38 cellular contexts compared by ENCODE assay signal in the genomic region with DNA sequence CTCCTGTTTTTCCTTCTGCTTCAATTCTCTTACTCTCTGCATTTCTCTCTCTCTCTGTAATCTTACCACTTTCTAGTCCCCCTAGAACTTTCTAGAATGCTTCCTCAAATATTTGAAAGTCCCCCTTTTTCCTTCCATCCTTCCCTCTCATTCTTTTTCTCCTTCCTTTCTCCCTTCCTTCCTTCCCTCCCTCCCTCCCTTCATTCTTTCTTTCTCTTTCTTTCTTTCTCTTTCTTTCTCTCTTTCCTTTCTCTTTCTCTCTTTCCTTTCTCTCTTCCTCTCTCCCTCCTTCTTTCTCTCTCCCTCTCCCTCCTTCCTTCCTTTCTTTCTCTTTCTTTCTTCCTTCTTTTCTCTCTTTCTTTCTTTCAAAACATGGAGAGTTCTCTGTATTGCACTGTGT.
"Had no signal": no experiment of that assay in that cellular context is flagged by ENCODE, and none has a peak within 500 bp of the region (broad histone marks: within the 10 kb centered on the region; RNA-seq: fewer than 3 reads in every experiment).

No MANE protein-coding gene starts in this region.

- H3K27ac Mint-ChIP-seq: activated naive CD4-positive, alpha-beta T cell treated with anti-CD3 and anti-CD28 coated beads for 36 hours; activated naive CD4-positive, alpha-beta T cell treated with anti-CD3 and anti-CD28 coated beads, Interleukin-2, amount 10 ng/mL, durations not matched to agents 7 days and 5 days; activated naive CD4-positive, alpha-beta T cell treated with anti-CD3 and anti-CD28 coated beads, Interleukin-2, amount 50 U/mL, for 24 hours; activated naive CD4-positive, alpha-beta T cell treated with anti-CD3 and anti-CD28 coated beads, Interleukin-2, amount 50 U/mL, for 72 hours; activated naive CD8-positive, alpha-beta T cell; activated naive CD8-positive, alpha-beta T cell treated with anti-CD3 and anti-CD28 coated beads for 36 hours; activated naive CD8-positive, alpha-beta T cell treated with anti-CD3 and anti-CD28 coated beads, Interleukin-2, amount 10 ng/mL, durations not matched to agents 7 days and 5 days; activated naive CD8-positive, alpha-beta T cell treated with anti-CD3 and anti-CD28 coated beads, Interleukin-2, amount 50 U/mL, for 24 hours; activated T-cell treated with anti-CD3 and anti-CD28 coated beads, Interleukin-2, amount 50 U/mL, for 24 hours; activated T-cell treated with anti-CD3 and anti-CD28 coated beads, Interleukin-2, amount 50 U/mL, for 72 hours; activated T-helper 1 cell treated with anti-CD3 and anti-CD28 coated beads, Interleukin-12 subunit alpha, Interleukin-12 subunit beta, Interleukin-2, Interleukin-4 antibody, amounts not matched to agents 30 ng/mL and 10 ng/mL and 1 ng/mL, durations not matched to agents 14 hours and 24 hours and 36 hours; activated T-helper 17 cell treated with anti-CD3 and anti-CD28 coated beads, Interleukin-2, amount 50 U/mL, for 72 hours; brain had no signal

- ATAC-seq: activated naive CD4-positive, alpha-beta T cell treated with anti-CD3 and anti-CD28 coated beads, Interleukin-2, amount 50 U/mL, for 72 hours; activated naive CD8-positive, alpha-beta T cell treated with anti-CD3 and anti-CD28 coated beads, Interleukin-2, amount 50 U/mL, for 24 hours; activated T-cell treated with anti-CD3 and anti-CD28 coated beads, Interleukin-2, amount 50 U/mL, for 4 hours; activated T-cell treated with anti-CD3 and anti-CD28 coated beads, Interleukin-2, amount 50 U/mL, for 72 hours; activated T-helper 17 cell treated with anti-CD3 and anti-CD28 coated beads, Interleukin-2, amount 50 U/mL, for 72 hours; body of pancreas had no signal

- H3K36me3 ChIP-seq: adrenal gland, ascending aorta, brain microvascular endothelial cell, breast epithelium, cardiac muscle cell had no signal

- H3K4me1 ChIP-seq: adrenal gland, ascending aorta, body of pancreas, breast epithelium had no signal

- H3K36me3 Mint-ChIP-seq: activated naive CD4-positive, alpha-beta T cell treated with anti-CD3 and anti-CD28 coated beads, Interleukin-2, amount 10 ng/mL, durations not matched to agents 7 days and 5 days; activated naive CD4-positive, alpha-beta T cell treated with anti-CD3 and anti-CD28 coated beads, Interleukin-2, amount 50 U/mL, for 24 hours; activated naive CD4-positive, alpha-beta T cell treated with anti-CD3 and anti-CD28 coated beads, Interleukin-2, amount 50 U/mL, for 72 hours; activated naive CD8-positive, alpha-beta T cell; activated naive CD8-positive, alpha-beta T cell treated with anti-CD3 and anti-CD28 coated beads for 36 hours; activated naive CD8-positive, alpha-beta T cell treated with anti-CD3 and anti-CD28 coated beads, Interleukin-2, amount 10 ng/mL, durations not matched to agents 7 days and 5 days; brain had no signal

- H3K27ac ChIP-seq: adrenal gland, ascending aorta, body of pancreas, brain microvascular endothelial cell, cardiac muscle cell had no signal

- H3K4me3 ChIP-seq: adrenal gland, ascending aorta, body of pancreas, breast epithelium, cardiac muscle cell had no signal

- H3K27me3 Mint-ChIP-seq: activated naive CD4-positive, alpha-beta T cell treated with anti-CD3 and anti-CD28 coated beads, Interleukin-2, amount 10 ng/mL, durations not matched to agents 7 days and 5 days; activated naive CD4-positive, alpha-beta T cell treated with anti-CD3 and anti-CD28 coated beads, Interleukin-2, amount 50 U/mL, for 24 hours; activated naive CD8-positive, alpha-beta T cell treated with anti-CD3 and anti-CD28 coated beads, Interleukin-2, amount 50 U/mL, for 24 hours; activated T-cell treated with anti-CD3 and anti-CD28 coated beads, Interleukin-2, amount 50 U/mL, for 24 hours; activated T-helper 17 cell treated with anti-CD3 and anti-CD28 coated beads, Interleukin-2, amount 50 U/mL, for 72 hours had no signal

- H3K27me3 ChIP-seq: adrenal gland, ascending aorta, body of pancreas, brain microvascular endothelial cell, breast epithelium, cardiac muscle cell had no signal

- H3K9me3 ChIP-seq: adrenal gland, ascending aorta, body of pancreas, breast epithelium had no signal

- FAIRE-seq: astrocyte, bronchial epithelial cell had no signal

- DNase-seq: activated effector memory CD4-positive, alpha-beta T cell treated with anti-CD3 and anti-CD28 coated beads, Interleukin-2, amount 50 U/mL, for 16 hours; activated effector memory CD4-positive, alpha-beta T cell treated with Interleukin-2 at 50 U/mL for 16 hours; activated gamma-delta T cell; activated gamma-delta T cell treated with Interleukin-2 at 50 U/mL for 16 hours; activated naive CD4-positive, alpha-beta T cell; activated naive CD4-positive, alpha-beta T cell treated with anti-CD3 and anti-CD28 coated beads for 36 hours; activated naive CD4-positive, alpha-beta T cell treated with anti-CD3 and anti-CD28 coated beads, Interleukin-2, amount 10 ng/mL, durations not matched to agents 7 days and 5 days; activated naive CD4-positive, alpha-beta T cell treated with anti-CD3 and anti-CD28 coated beads, Interleukin-2, amount 50 U/mL, for 16 hours; activated naive CD4-positive, alpha-beta T cell treated with Interleukin-2 at 50 U/mL for 16 hours; activated naive CD8-positive, alpha-beta T cell treated with anti-CD3 and anti-CD28 coated beads for 36 hours; activated naive CD8-positive, alpha-beta T cell treated with anti-CD3 and anti-CD28 coated beads, Interleukin-2, amount 10 ng/mL, durations not matched to agents 7 days and 5 days; activated naive CD8-positive, alpha-beta T cell treated with anti-CD3 and anti-CD28 coated beads, Interleukin-2, amount 50 U/mL, for 24 hours; activated T-cell treated with anti-CD3 and anti-CD28 coated beads, Interleukin-2, amount 50 U/mL, for 24 hours; activated T-cell treated with anti-CD3 and anti-CD28 coated beads, Interleukin-2, amount 50 U/mL, for 4 hours; activated T-cell treated with anti-CD3 and anti-CD28 coated beads, Interleukin-2, amount 50 U/mL, for 48 hours; activated T-cell treated with anti-CD3 and anti-CD28 coated beads, Interleukin-2, amount 50 U/mL, for 72 hours; adrenal gland; amniotic stem cell; amygdala; anterior cingulate cortex; aorta; body of pancreas; brain microvascular endothelial cell; caudate nucleus; central memory CD4-positive, alpha-beta T cell; cerebellar nuclear complex had no signal

- H3K4me3 Mint-ChIP-seq: activated naive CD4-positive, alpha-beta T cell treated with anti-CD3 and anti-CD28 coated beads for 36 hours; activated naive CD4-positive, alpha-beta T cell treated with anti-CD3 and anti-CD28 coated beads, Interleukin-2, amount 10 ng/mL, durations not matched to agents 7 days and 5 days; activated naive CD4-positive, alpha-beta T cell treated with anti-CD3 and anti-CD28 coated beads, Interleukin-2, amount 50 U/mL, for 24 hours; activated naive CD8-positive, alpha-beta T cell; activated naive CD8-positive, alpha-beta T cell treated with anti-CD3 and anti-CD28 coated beads for 36 hours; activated naive CD8-positive, alpha-beta T cell treated with anti-CD3 and anti-CD28 coated beads, Interleukin-2, amount 10 ng/mL, durations not matched to agents 7 days and 5 days; activated naive CD8-positive, alpha-beta T cell treated with anti-CD3 and anti-CD28 coated beads, Interleukin-2, amount 50 U/mL, for 24 hours; activated T-cell treated with anti-CD3 and anti-CD28 coated beads, Interleukin-2, amount 50 U/mL, for 24 hours; activated T-cell treated with anti-CD3 and anti-CD28 coated beads, Interleukin-2, amount 50 U/mL, for 4 hours; activated T-cell treated with anti-CD3 and anti-CD28 coated beads, Interleukin-2, amount 50 U/mL, for 72 hours; activated T-helper 1 cell treated with anti-CD3 and anti-CD28 coated beads, Interleukin-12 subunit alpha, Interleukin-12 subunit beta, Interleukin-2, Interleukin-4 antibody, amounts not matched to agents 30 ng/mL and 10 ng/mL and 1 ng/mL, durations not matched to agents 14 hours and 24 hours and 36 hours; activated T-helper 17 cell treated with anti-CD3 and anti-CD28 coated beads, Interleukin-2, amount 50 U/mL, for 72 hours; brain; central memory CD8-positive, alpha-beta T cell had no signal

- H3K9me3 Mint-ChIP-seq: activated naive CD4-positive, alpha-beta T cell treated with anti-CD3 and anti-CD28 coated beads for 36 hours; activated naive CD4-positive, alpha-beta T cell treated with anti-CD3 and anti-CD28 coated beads, Interleukin-2, amount 50 U/mL, for 24 hours; activated naive CD8-positive, alpha-beta T cell treated with anti-CD3 and anti-CD28 coated beads for 36 hours; activated naive CD8-positive, alpha-beta T cell treated with anti-CD3 and anti-CD28 coated beads, Interleukin-2, amount 10 ng/mL, durations not matched to agents 7 days and 5 days; activated T-cell treated with anti-CD3 and anti-CD28 coated beads, Interleukin-2, amount 50 U/mL, for 4 hours; activated T-helper 1 cell treated with anti-CD3 and anti-CD28 coated beads, Interleukin-12 subunit alpha, Interleukin-12 subunit beta, Interleukin-2, Interleukin-4 antibody, amounts not matched to agents 30 ng/mL and 10 ng/mL and 1 ng/mL, durations not matched to agents 14 hours and 24 hours and 36 hours; central memory CD8-positive, alpha-beta T cell had no signal

- H3K4me1 Mint-ChIP-seq: activated naive CD4-positive, alpha-beta T cell treated with anti-CD3 and anti-CD28 coated beads, Interleukin-2, amount 10 ng/mL, durations not matched to agents 7 days and 5 days; activated naive CD4-positive, alpha-beta T cell treated with anti-CD3 and anti-CD28 coated beads, Interleukin-2, amount 50 U/mL, for 24 hours; activated naive CD8-positive, alpha-beta T cell treated with anti-CD3 and anti-CD28 coated beads for 36 hours; activated naive CD8-positive, alpha-beta T cell treated with anti-CD3 and anti-CD28 coated beads, Interleukin-2, amount 10 ng/mL, durations not matched to agents 7 days and 5 days; activated naive CD8-positive, alpha-beta T cell treated with anti-CD3 and anti-CD28 coated beads, Interleukin-2, amount 50 U/mL, for 24 hours; activated T-helper 17 cell treated with anti-CD3 and anti-CD28 coated beads, Interleukin-2, amount 50 U/mL, for 72 hours; brain; central memory CD8-positive, alpha-beta T cell had no signal
